Comparison of ENCODE assay signal across 16 cellular contexts in genomic region chr12:125287155-125287847, GRCh38.
DNase-seq lines count a peak whose midpoint lies in the region; ATAC-seq lines count a peak whose summit lies in the region.
"Had no signal": no experiment of that assay in that cellular context is flagged by ENCODE, and none has a peak within 500 bp of the region (broad histone marks: within the 10 kb centered on the region; RNA-seq: fewer than 3 reads in every experiment).

No MANE protein-coding gene starts in this region.

- H3K4ac ChIP-seq in trophoblast cell (ENCODE audit: low read depth, low read length): no peak overlapping the region

- no peak overlapping the region for H2BK5ac ChIP-seq in trophoblast cell (ENCODE audit: low read depth, low read length, poor library complexity)

- H4K8ac ChIP-seq in trophoblast cell (ENCODE audit: low read depth, low read length): no peak overlapping the region

- peak; percentile 86 for ATAC-seq in GM18508 (IDR thresholded peaks at IDR 0.05; ENCODE audit: insufficient read depth, unreplicated experiment)
- peak; percentile 59 for ATAC-seq in GM19438 (IDR thresholded peaks at IDR 0.05; ENCODE audit: low read depth, unreplicated experiment)
- ATAC-seq in HG02759 (IDR thresholded peaks at IDR 0.05; ENCODE audit: unreplicated experiment): peak; percentile 62
- peak; percentile 67 for ATAC-seq in HG03457 (IDR thresholded peaks at IDR 0.05; ENCODE audit: unreplicated experiment)
- ATAC-seq: activated CD8-positive, alpha-beta T cell treated with anti-CD3 and anti-CD28 coated beads for 36 hours; Right ventricle myocardium inferior had no signal

- H3K27me3 ChIP-seq in trophoblast cell (ENCODE audit: insufficient read depth, low read length): no peaks in the 10 kb centered on the region
- H3K27me3 ChIP-seq: right atrium auricular region had no signal

- no peak overlapping the region for H2BK12ac ChIP-seq in trophoblast cell (ENCODE audit: low read length)

- H3K23ac ChIP-seq in trophoblast cell (ENCODE audit: low read length): no peak overlapping the region

- no peak overlapping the region for H3K18ac ChIP-seq in trophoblast cell (ENCODE audit: low read length)

- H3K4me3 ChIP-seq in trophoblast cell (ENCODE audit: low read depth, low read length): no peak overlapping the region
- H3K4me3 ChIP-seq: lung, right atrium auricular region had no signal

- no peaks in the 10 kb centered on the region for H3K79me1 ChIP-seq in trophoblast cell (ENCODE audit: low read length)

- no peaks in the 10 kb centered on the region for H3K79me2 ChIP-seq in trophoblast cell (ENCODE audit: control insufficient read depth, insufficient read depth, low read length, poor library complexity)

- H4K12ac ChIP-seq in trophoblast cell (ENCODE audit: low read depth, low read length): no peak overlapping the region

- no CpG with 5 or more reads among the region's 5 CpGs for WGBS in trophoblast cell (ENCODE audit: extremely low coverage, insufficient coverage, insufficient read length)

- peaks cover 0 to 2% of the 10 kb centered on the region in 2 experiments for H3K4me1 ChIP-seq in trophoblast cell (ENCODE audit: control insufficient read depth in 1 of 2, insufficient read depth in 2 of 2, low read length in 2 of 2)
- H3K4me1 ChIP-seq: right atrium auricular region had no signal

- no peak overlapping the region for H3K4me2 ChIP-seq in trophoblast cell (ENCODE audit: low read length)

- H4K91ac ChIP-seq in trophoblast cell (ENCODE audit: low read depth, low read length): no peak overlapping the region

- no peaks in the 10 kb centered on the region for H3K9me3 ChIP-seq in trophoblast cell (ENCODE audit: insufficient read depth, low read depth, low read length)
- H3K9me3 ChIP-seq: right atrium auricular region had no signal

- no peak overlapping the region for H3K14ac ChIP-seq in trophoblast cell (ENCODE audit: low read length)

- no peak overlapping the region for H3K9ac ChIP-seq in trophoblast cell (ENCODE audit: low read length)

- no peak overlapping the region for H2AFZ ChIP-seq in trophoblast cell (ENCODE audit: insufficient read depth, low read length, poor library complexity)

- DNase-seq in GOT3 (lab: John Stamatoyannopoulos, UW) (no peak), kidney tubule cell (ENCODE audit: low spot score) (no peak), trophoblast cell (no peak), SIG-M5 treated with dmso at 0.1 percent for 504 hours (lab: John Stamatoyannopoulos, UW; ENCODE audit: unreplicated experiment) (no peak)
- DNase-seq: activated CD8-positive, alpha-beta T cell treated with anti-CD3 and anti-CD28 coated beads for 36 hours; activated naive CD4-positive, alpha-beta T cell treated with Interleukin-2 at 50 U/mL for 16 hours; NCI-H1694 treated with DMSO at 0.1 percent for 48 hours; NCI-H69; nephron progenitor cell had no signal

- no peak overlapping the region for H2BK120ac ChIP-seq in trophoblast cell (ENCODE audit: insufficient read depth, low read length, poor library complexity)

- no peak overlapping the region for H3K27ac ChIP-seq in trophoblast cell (ENCODE audit: low read depth, low read length)
- H3K27ac ChIP-seq: right atrium auricular region had no signal

- H3K36me3 ChIP-seq in trophoblast cell (ENCODE audit: control insufficient read depth in 1 of 2, insufficient read depth in 2 of 2, low read length in 2 of 2): no peaks in the 10 kb centered on the region
- H3K36me3 ChIP-seq: right atrium auricular region had no signal

- no peak overlapping the region for H2AK5ac ChIP-seq in trophoblast cell (ENCODE audit: low read length)
